8 cellular contexts compared by ENCODE assay signal in the genomic region with DNA sequence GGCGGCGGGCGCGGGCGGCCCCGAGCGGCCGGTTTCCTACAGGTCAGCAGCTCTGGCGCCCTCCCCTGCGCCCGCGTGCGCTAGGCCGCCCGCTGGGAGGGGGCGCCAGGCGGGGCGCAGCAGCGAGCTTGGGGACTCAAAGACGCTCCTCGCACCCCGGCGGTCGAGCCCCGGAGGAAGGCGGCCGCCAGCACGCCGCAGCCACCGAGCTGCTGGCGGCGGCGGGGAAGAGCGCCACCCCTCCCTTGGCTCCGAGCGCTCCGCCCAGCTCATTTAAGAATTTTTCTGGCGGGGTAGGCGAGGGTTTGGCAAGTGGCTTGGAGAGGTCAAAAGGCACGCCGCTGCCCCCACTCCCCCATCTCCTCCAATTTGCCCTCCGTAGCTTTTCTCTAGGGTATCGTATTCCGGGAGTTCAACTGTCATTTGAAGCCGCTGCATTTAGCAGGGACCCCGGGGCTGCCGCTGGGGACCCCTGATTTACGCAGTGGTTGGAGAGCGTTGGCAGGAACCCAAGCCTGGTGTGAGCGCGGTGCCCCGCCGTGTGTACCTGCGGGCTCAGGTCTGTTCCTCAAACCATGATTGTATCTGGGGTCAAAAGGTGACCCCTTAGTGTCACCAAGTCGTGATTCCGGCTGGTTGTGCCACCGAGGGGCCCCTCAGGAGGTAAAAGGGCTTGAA. TPM values are rescaled to one million over a fixed set of nuclear protein-coding genes. Genes with fewer than 3 reads are reported as not detected.
A peak's percentile ranks its signal among the peaks of the same experiment; 100 is the strongest.
DNase-seq lines count a peak whose midpoint lies in the region; ATAC-seq and TF ChIP-seq lines count a peak whose summit lies in the region.

No MANE protein-coding gene starts in this region.

- H3K36me3 Mint-ChIP-seq in MCF 10A (ENCODE audit: insufficient read depth, unreplicated experiment): peaks cover 5% of the 10 kb centered on the region
- H3K36me3 Mint-ChIP-seq in immature natural killer cell: no peaks in the 10 kb centered on the region

- peak overlapping the region; percentile 73 for H3K27ac Mint-ChIP-seq in MCF 10A (ENCODE audit: low read depth, unreplicated experiment)
- peak overlapping the region; percentile 97 to 99 (median 98) for H3K27ac Mint-ChIP-seq in immature natural killer cell

- peak overlapping the region; percentile 77 for H3K4ac ChIP-seq in IMR-90 (ENCODE audit: low read depth, low read length)

- BruUV-seq in IMR-90 (replicated peaks; lab: Mats Ljungman, UMichigan): no TSS peak
- BruUV-seq in MCF 10A (replicated peaks; lab: Mats Ljungman, UMichigan): no TSS peak

- peaks cover 10% of the 10 kb centered on the region for H3K4me1 ChIP-seq in IMR-90 (ENCODE audit: control insufficient read depth, insufficient read depth, low read length)

- H4K5ac ChIP-seq in IMR-90 (ENCODE audit: low read depth, low read length): peak overlapping the region; percentile 8; the same call in 1 of the 2 replicates

- peak; percentile 31 for ATAC-seq in GM21381 (IDR thresholded peaks at IDR 0.05; ENCODE audit: unreplicated experiment)
- ATAC-seq in IMR-90 (ENCODE audit: low read depth): peak; percentile 52
- ATAC-seq in SK-N-SH treated with all-trans-retinoic acid at 6 μM for 48 hours: peak; percentile 41

- peak; percentile 67 for DNase-seq in Daoy (ENCODE audit: low read depth)
- peak; percentile 34 for DNase-seq in IMR-90
- DNase-seq in MCF 10A (ENCODE audit: unreplicated experiment): peak; percentile 74
- peak; percentile 87 to 88 (median 87) for DNase-seq in immature natural killer cell
- peak; percentile 28 for DNase-seq in stimulated activated CD4-positive, alpha-beta T cell treated with anti-CD3 and anti-CD28 coated beads, Interleukin-1b, Interleukin-23, amount 100 ng/mL, for 48 hours
- DNase-seq in amniotic stem cell (lab: John Stamatoyannopoulos, UW): no peak

- H3K79me1 ChIP-seq in IMR-90 (ENCODE audit: low read depth in 1 of 2, low read length in 2 of 2): peaks cover 6 to 45% of the 10 kb centered on the region in 2 experiments

- no peaks in the 10 kb centered on the region for H3K9me1 ChIP-seq in IMR-90 (ENCODE audit: insufficient read depth, low read length)

- H2BK5ac ChIP-seq in IMR-90 (ENCODE audit: low read depth, low read length, poor library complexity, severe bottlenecking): peak overlapping the region; percentile 62

- no peaks in the 10 kb centered on the region for H3K9me3 ChIP-seq in IMR-90 (ENCODE audit: control insufficient read depth, insufficient read depth, low read length)

- H3K4me3 ChIP-seq in IMR-90 (ENCODE audit: insufficient read depth, low read depth, low read length): peak overlapping the region; percentile 93

- peak overlapping the region; percentile 33; the same call in 1 of the 3 replicates for H2BK15ac ChIP-seq in IMR-90 (ENCODE audit: low read depth, low read length)

- H2BK20ac ChIP-seq in IMR-90 (ENCODE audit: low read depth, low read length): 0 out of 2 replicates have a peak overlapping the region, but pooled peaks have one; percentile 21

- WGBS in IMR-90 (ENCODE audit: extremely low coverage in 2 of 2, insufficient read length in 1 of 2), 2 experiments: 0% methylated on average over 9 of the region's 57 CpGs; no CpG with 5 or more reads in 1 of the 2 experiments

- POLR2A ChIA-PET in IMR-90 (lab: Charles Lee; ENCODE audit: unreplicated experiment): interaction anchor here (1.0 kb wide), 1 partner anchor 158 kb away, joined by 4 read pairs; no protein-coding TSS in a partner anchor
- POLR2A ChIA-PET in MCF 10A (lab: Yijun Ruan, JAX): interaction anchor here (0.6 to 3.6 kb wide), 15 partner anchors 14 to 430 kb away, joined by 3 to 52 read pairs (median 5); a partner anchor contains a TSS

- H2AFZ ChIP-seq in IMR-90 (replicated peaks; ENCODE audit: low read length, poor library complexity): peak overlapping the region; percentile 89

- dilution Hi-C loops in IMR-90 (cut with HindIII; ENCODE audit: low sequenced_read_pairs, unreplicated experiment): no loop called here

- H3K27me3 Mint-ChIP-seq in MCF 10A (ENCODE audit: insufficient read depth, unreplicated experiment) (no peaks in the 10 kb centered on the region), immature natural killer cell (ENCODE audit: low read depth in 3 of 3) (peaks cover 36 to 48% (median 45%) of the 10 kb centered on the region in 3 donors)

- H3K4me1 Mint-ChIP-seq in MCF 10A (ENCODE audit: insufficient read depth, unreplicated experiment) (peaks cover 11% of the 10 kb centered on the region), immature natural killer cell (peaks cover 32 to 40% of the 10 kb centered on the region in 2 donors)

- peak overlapping the region; percentile 82 for H2AK5ac ChIP-seq in IMR-90 (ENCODE audit: low read depth, low read length)

- H4K8ac ChIP-seq in IMR-90 (ENCODE audit: low read depth in 2 of 2, low read length in 2 of 2): peak overlapping the region; percentile 16 to 65; a peak in 3 of 4 replicates

- intact Hi-C loops in IMR-90 (cut with micrococcal nuclease): loop anchor here (1.0 to 10.0 kb wide), 2 partner anchors 38 to 159 kb away; no protein-coding TSS in a partner anchor
- intact Hi-C loops in MCF 10A (cut with micrococcal nuclease): loop anchor here (1.0 to 10.0 kb wide), 3 partner anchors 29 to 159 kb away; no protein-coding TSS in a partner anchor

- H3K4me2 ChIP-seq in IMR-90 (ENCODE audit: low read depth, low read length): peak overlapping the region; percentile 86

- H3K36me3 ChIP-seq in IMR-90 (ENCODE audit: control insufficient read depth, insufficient read depth, low read length): no peaks in the 10 kb centered on the region

- no peak for TF ChIP-seq POLR2A in IMR-90 (IDR thresholded peaks at IDR 0.05; ENCODE audit: low read depth, low read length)

- in situ Hi-C loops in IMR-90 (cut with MboI; ENCODE audit: low sequenced_read_pairs): no loop called here

- peak; percentile 15; the same call in 1 of the 2 replicates for TF ChIP-seq CTCF in IMR-90 (conservative IDR thresholded peaks at IDR 0.05; ENCODE audit: low read depth, low read length)
- TF ChIP-seq CTCF in MCF 10A (IDR thresholded peaks at IDR 0.05; ENCODE audit: unreplicated experiment): no peak

- peak overlapping the region; percentile 85 for H4K91ac ChIP-seq in IMR-90 (ENCODE audit: insufficient read depth, low read depth, low read length)

- peak overlapping the region; percentile 75 for H3K14ac ChIP-seq in IMR-90 (replicated peaks; ENCODE audit: low read depth, low read length)

- H4K20me1 ChIP-seq in IMR-90 (ENCODE audit: insufficient read depth, low read length): peaks cover 28% of the 10 kb centered on the region

- H3K27ac ChIP-seq in IMR-90 (ENCODE audit: insufficient read depth, low read length): peak overlapping the region; percentile 75

- TF ChIP-seq RAD21 in IMR-90 (IDR thresholded peaks at IDR 0.05; ENCODE audit: low read length): no peak

- peak overlapping the region; percentile 73 for H3K56ac ChIP-seq in IMR-90 (ENCODE audit: extremely low read depth, insufficient read depth, low read length)

- peak overlapping the region; percentile 7; the same call in 1 of the 2 replicates for H3K18ac ChIP-seq in IMR-90 (ENCODE audit: low read depth, low read length)

- H3K9ac ChIP-seq in IMR-90 (ENCODE audit: low read depth, low read length): peak overlapping the region; percentile 62

- no peaks in the 10 kb centered on the region for H3K27me3 ChIP-seq in IMR-90 (ENCODE audit: control insufficient read depth, insufficient read depth, low read length)

- H3K9me3 Mint-ChIP-seq in MCF 10A (ENCODE audit: unreplicated experiment) (no peaks in the 10 kb centered on the region), immature natural killer cell (peaks cover 0 to 2% (median 0%) of the 10 kb centered on the region in 6 donors)

- H3K4me3 Mint-ChIP-seq in MCF 10A (ENCODE audit: unreplicated experiment): peak overlapping the region; percentile 91
- H3K4me3 Mint-ChIP-seq in immature natural killer cell: peak overlapping the region; percentile 90 to 99 (median 94)

- peak overlapping the region; percentile 92 for H2AK9ac ChIP-seq in IMR-90 (replicated peaks; ENCODE audit: low read depth, low read length, poor library complexity)

- H3K23ac ChIP-seq in IMR-90 (ENCODE audit: low read depth, low read length): peak overlapping the region; percentile 88

- H2BK120ac ChIP-seq in IMR-90 (ENCODE audit: low read depth, low read length): peak overlapping the region; percentile 69

- CTCF ChIA-PET in IMR-90 (lab: Yijun Ruan, JAX): interaction anchor here (0.5 to 1.1 kb wide), 4 partner anchors 20 to 409 kb away, joined by 3 to 5 read pairs (median 4); no protein-coding TSS in a partner anchor
- CTCF ChIA-PET in MCF 10A (lab: Yijun Ruan, JAX): interaction anchor here (0.5 to 2.5 kb wide), 17 partner anchors 10 to 1959 kb away, joined by 3 to 11 read pairs (median 4); no protein-coding TSS in a partner anchor

TF ChIP-seq in IMR-90, 13 proteins besides CTCF, POLR2A, EP300 and RAD21 (continues in another document):
- TF ChIP-seq, protein P1, sequence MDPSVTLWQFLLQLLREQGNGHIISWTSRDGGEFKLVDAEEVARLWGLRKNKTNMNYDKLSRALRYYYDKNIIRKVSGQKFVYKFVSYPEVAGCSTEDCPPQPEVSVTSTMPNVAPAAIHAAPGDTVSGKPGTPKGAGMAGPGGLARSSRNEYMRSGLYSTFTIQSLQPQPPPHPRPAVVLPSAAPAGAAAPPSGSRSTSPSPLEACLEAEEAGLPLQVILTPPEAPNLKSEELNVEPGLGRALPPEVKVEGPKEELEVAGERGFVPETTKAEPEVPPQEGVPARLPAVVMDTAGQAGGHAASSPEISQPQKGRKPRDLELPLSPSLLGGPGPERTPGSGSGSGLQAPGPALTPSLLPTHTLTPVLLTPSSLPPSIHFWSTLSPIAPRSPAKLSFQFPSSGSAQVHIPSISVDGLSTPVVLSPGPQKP (IDR thresholded peaks at IDR 0.05; ENCODE audit: borderline replicate concordance, low read depth, low read length): no peak
- TF ChIP-seq FOS (IDR thresholded peaks at IDR 0.05; ENCODE audit: low read depth, low read length): no peak

TF ChIP-seq in SK-N-SH treated with all-trans-retinoic acid at 6 μM for 48 hours, 23 proteins besides CTCF, POLR2A, EP300 and RAD21 (continues in another document):
- TF ChIP-seq ESRRG (CRISPR knock-in tag; IDR thresholded peaks at IDR 0.05): no peak
- TF ChIP-seq CSDC2 (CRISPR knock-in tag; IDR thresholded peaks at IDR 0.05): no peak
- TF ChIP-seq RARB (CRISPR knock-in tag; IDR thresholded peaks at IDR 0.05): no peak

RNA-seq across cellular contexts. Expression of a gene that starts 59.5 kb away (rescaled TPM):
- 9.3 and 10.3 TPM in 2 replicates for total RNA-seq in Daoy (2014; rRNA removed; shearing (Covaris generic))
- total RNA-seq in IMR-90 (2012; rRNA removed) (9.4 and 14.9 TPM in 2 replicates), MCF 10A (2022) (44.4 and 52.9 TPM in 2 replicates)
- polyA plus RNA-seq in IMR-90 (2012; rRNA removed) (25.5 and 30.8 TPM in 2 replicates), immature natural killer cell (1 to 10 TPM in 2 of 3 donors, under 1 TPM in 1; 0.15 to 9.4 (median 2.9) TPM)
- 17.0 and 25.6 TPM in 2 replicates for polyA plus RNA-seq in IMR-90 (2012; cell fraction: cytosol; rRNA removed)
- 79.5 and 93.9 TPM in 2 replicates for polyA plus RNA-seq in IMR-90 (2012; cell fraction: nucleus; rRNA removed; ENCODE audit: low replicate concordance)
